Comparison of ENCODE assay signal across 24 cellular contexts in genomic region chr17:214881-215331, GRCh38. TPM values are rescaled to one million over a fixed set of nuclear protein-coding genes. Genes with fewer than 3 reads are reported as not detected.
A peak's percentile ranks its signal among the peaks of the same experiment; 100 is the strongest.
DNase-seq lines count a peak whose midpoint lies in the region; ATAC-seq, FAIRE-seq and TF ChIP-seq lines count a peak whose summit lies in the region.
"Had no signal": no experiment of that assay in that cellular context is flagged by ENCODE, and none has a peak within 500 bp of the region (broad histone marks: within the 10 kb centered on the region; RNA-seq: fewer than 3 reads in every experiment).

No MANE protein-coding gene starts in this region.

- DNase-seq in activated T-cell treated with anti-CD3 and anti-CD28 coated beads, Interleukin-2, amount 50 U/mL, for 24 hours: no peak
- no peak for DNase-seq in activated T-cell treated with anti-CD3 and anti-CD28 coated beads, Interleukin-2, amount 50 U/mL, for 4 hours
- DNase-seq in mucosa of descending colon (peak in 2 of 3 donors; percentile 71 to 84), upper lobe of left lung (peak in 1 of 2 donors; percentile 35), H9 (no peak), frontal cortex (ENCODE audit: low spot score in 2 of 2) (no peak)
- DNase-seq in activated CD8-positive, alpha-beta T cell treated with anti-CD3 and anti-CD28 coated beads, Interleukin-2, amount 10 ng/mL, durations not matched to agents 7 days and 5 days: no peak
- DNase-seq: activated CD4-positive, alpha-beta T cell treated with anti-CD3 and anti-CD28 coated beads, Interleukin-2, amount 10 ng/mL, durations not matched to agents 24 days and 14 days; activated naive CD4-positive, alpha-beta T cell treated with Interleukin-2 at 50 U/mL for 16 hours; foreskin keratinocyte; IMR-90; left ventricle myocardium superior; naive B cell; NCI-H1694 treated with DMSO at 0.1 percent for 48 hours; NK-92 treated with Interleukin-12 subunit alpha and Interleukin-12 subunit beta, amount 100 ng/mL, for 24 hours; stimulated activated CD4-positive, alpha-beta T cell treated with anti-CD3 and anti-CD28 coated beads, Interleukin-12 subunit alpha, Interleukin-12 subunit beta, amount 100 ng/mL, for 4 hours had no signal

- peak overlapping the region; percentile 42 for H3K4me3 Mint-ChIP-seq in activated T-cell treated with anti-CD3 and anti-CD28 coated beads, Interleukin-2, amount 50 U/mL, for 24 hours
- H3K4me3 Mint-ChIP-seq in activated T-cell treated with anti-CD3 and anti-CD28 coated beads, Interleukin-2, amount 50 U/mL, for 4 hours: no peak overlapping the region
- peak overlapping the region; percentile 71 for H3K4me3 Mint-ChIP-seq in dendritic cell treated with granulocyte-macrophage colony-stimulating factor and Interleukin-4, amounts not matched to agents 40 ng/mL and 50 ng/mL, for 4 days
- no peak overlapping the region for H3K4me3 Mint-ChIP-seq in H9
- H3K4me3 Mint-ChIP-seq in activated CD8-positive, alpha-beta T cell treated with anti-CD3 and anti-CD28 coated beads, Interleukin-2, amount 10 ng/mL, durations not matched to agents 7 days and 5 days: no peak overlapping the region
- H3K4me3 Mint-ChIP-seq: activated CD4-positive, alpha-beta T cell treated with anti-CD3 and anti-CD28 coated beads, Interleukin-2, amount 10 ng/mL, durations not matched to agents 24 days and 14 days had no signal

- no peaks in the 10 kb centered on the region for H3K79me1 ChIP-seq in H9 (ENCODE audit: insufficient read depth, low read depth, low read length, poor library complexity, severe bottlenecking)

- no peak overlapping the region for H3K23ac ChIP-seq in H9 (ENCODE audit: insufficient read length, low read depth, low read length)

- H3K27ac ChIP-seq in upper lobe of left lung (peak overlapping the region in 1 of 4 donors; percentile 67), H9 (ENCODE audit: insufficient read length, low read depth, low read length) (no peak overlapping the region)
- H3K27ac ChIP-seq: 22Rv1, BLaER1, foreskin keratinocyte, prostate gland had no signal

- H3K36me3 Mint-ChIP-seq in activated T-cell treated with anti-CD3 and anti-CD28 coated beads, Interleukin-2, amount 50 U/mL, for 24 hours (ENCODE audit: low read depth): no peaks in the 10 kb centered on the region
- H3K36me3 Mint-ChIP-seq in activated T-cell treated with anti-CD3 and anti-CD28 coated beads, Interleukin-2, amount 50 U/mL, for 4 hours (ENCODE audit: insufficient read depth): peaks cover 2% of the 10 kb centered on the region
- H3K36me3 Mint-ChIP-seq in dendritic cell treated with granulocyte-macrophage colony-stimulating factor and Interleukin-4, amounts not matched to agents 40 ng/mL and 50 ng/mL, for 4 days (ENCODE audit: low read depth): no peaks in the 10 kb centered on the region
- H3K36me3 Mint-ChIP-seq in H9 (ENCODE audit: insufficient read depth in 1 of 3, low read depth in 3 of 3): no peaks in the 10 kb centered on the region; a peak in 1 of 7 replicates
- no peaks in the 10 kb centered on the region for H3K36me3 Mint-ChIP-seq in activated CD8-positive, alpha-beta T cell treated with anti-CD3 and anti-CD28 coated beads, Interleukin-2, amount 10 ng/mL, durations not matched to agents 7 days and 5 days (ENCODE audit: low read depth)
- H3K36me3 Mint-ChIP-seq: naive B cell had no signal

- no peak overlapping the region for H4K91ac ChIP-seq in H9 (ENCODE audit: insufficient read length, low read depth, low read length)

- no peaks in the 10 kb centered on the region for H3K27me3 Mint-ChIP-seq in activated T-cell treated with anti-CD3 and anti-CD28 coated beads, Interleukin-2, amount 50 U/mL, for 24 hours
- no peaks in the 10 kb centered on the region for H3K27me3 Mint-ChIP-seq in activated T-cell treated with anti-CD3 and anti-CD28 coated beads, Interleukin-2, amount 50 U/mL, for 4 hours (ENCODE audit: low read depth)
- H3K27me3 Mint-ChIP-seq in dendritic cell treated with granulocyte-macrophage colony-stimulating factor and Interleukin-4, amounts not matched to agents 40 ng/mL and 50 ng/mL, for 4 days: peaks cover 4% of the 10 kb centered on the region
- peaks cover 2% of the 10 kb centered on the region; the same call in 1 of the 2 replicates for H3K27me3 Mint-ChIP-seq in H9 (ENCODE audit: low read depth)
- no peaks in the 10 kb centered on the region for H3K27me3 Mint-ChIP-seq in activated CD8-positive, alpha-beta T cell treated with anti-CD3 and anti-CD28 coated beads, Interleukin-2, amount 10 ng/mL, durations not matched to agents 7 days and 5 days (ENCODE audit: low read depth)
- H3K27me3 Mint-ChIP-seq: activated CD4-positive, alpha-beta T cell treated with anti-CD3 and anti-CD28 coated beads, Interleukin-2, amount 10 ng/mL, durations not matched to agents 24 days and 14 days; naive B cell had no signal

- H4K5ac ChIP-seq in H9 (ENCODE audit: insufficient read length, low read depth, low read length): no peak overlapping the region

- peak overlapping the region; percentile 50 for H3K27ac Mint-ChIP-seq in activated T-cell treated with anti-CD3 and anti-CD28 coated beads, Interleukin-2, amount 50 U/mL, for 24 hours
- H3K27ac Mint-ChIP-seq in dendritic cell treated with granulocyte-macrophage colony-stimulating factor and Interleukin-4, amounts not matched to agents 40 ng/mL and 50 ng/mL, for 4 days: peak overlapping the region; percentile 72
- no peak overlapping the region for H3K27ac Mint-ChIP-seq in H9
- no peak overlapping the region for H3K27ac Mint-ChIP-seq in activated CD8-positive, alpha-beta T cell treated with anti-CD3 and anti-CD28 coated beads, Interleukin-2, amount 10 ng/mL, durations not matched to agents 7 days and 5 days
- H3K27ac Mint-ChIP-seq: activated CD4-positive, alpha-beta T cell treated with anti-CD3 and anti-CD28 coated beads, Interleukin-2, amount 10 ng/mL, durations not matched to agents 24 days and 14 days had no signal

- H3K14ac ChIP-seq in H9 (ENCODE audit: insufficient read depth, low read length): no peak overlapping the region

- H2AK5ac ChIP-seq in H9 (ENCODE audit: insufficient read length, low read length): no peak overlapping the region

- H3K9ac ChIP-seq in H9 (ENCODE audit: extremely low read depth, insufficient read length, low read length): no peak overlapping the region
- H3K9ac ChIP-seq: BLaER1 had no signal

- no peaks in the 10 kb centered on the region for H3K9me3 ChIP-seq in mucosa of descending colon
- no peaks in the 10 kb centered on the region for H3K9me3 ChIP-seq in upper lobe of left lung
- H3K9me3 ChIP-seq in H9 (ENCODE audit: control insufficient read depth, low read depth, low read length): no peaks in the 10 kb centered on the region
- H3K9me3 ChIP-seq: BLaER1, prostate gland had no signal

- H4K20me1 ChIP-seq in H9 (ENCODE audit: control insufficient read depth, insufficient read depth, insufficient read length): no peaks in the 10 kb centered on the region

- no peak overlapping the region for H2BK15ac ChIP-seq in H9 (ENCODE audit: low read depth, low read length)

- no peak overlapping the region for H3K4ac ChIP-seq in H9 (ENCODE audit: low read depth, low read length)

- no peak overlapping the region for H2AFZ ChIP-seq in H9 (ENCODE audit: low read length)

- H3K79me2 ChIP-seq in H9 (ENCODE audit: insufficient read depth, low read length): no peaks in the 10 kb centered on the region

- no peaks in the 10 kb centered on the region for H3K27me3 ChIP-seq in upper lobe of left lung
- no peaks in the 10 kb centered on the region for H3K27me3 ChIP-seq in H9 (ENCODE audit: insufficient read depth, low read length)
- H3K27me3 ChIP-seq: BLaER1, foreskin keratinocyte had no signal

- H2BK20ac ChIP-seq in H9 (ENCODE audit: low read depth, low read length, poor library complexity, severe bottlenecking): no peak overlapping the region

- no peaks in the 10 kb centered on the region for H3K36me3 ChIP-seq in mucosa of descending colon (ENCODE audit: low read depth)
- H3K36me3 ChIP-seq in upper lobe of left lung: peaks cover 0 to 14% (median 0%) of the 10 kb centered on the region in 4 donors
- H3K36me3 ChIP-seq: prostate gland had no signal

- H3K18ac ChIP-seq in H9 (ENCODE audit: insufficient read length, low read depth, low read length): no peak overlapping the region

- no peak overlapping the region for H3K4me2 ChIP-seq in H9 (ENCODE audit: insufficient read depth, insufficient read length, low read length)
- H3K4me2 ChIP-seq: BLaER1 had no signal

- POLR2A ChIA-PET in activated CD8-positive, alpha-beta T cell treated with anti-CD3 and anti-CD28 coated beads, Interleukin-2, amount 10 ng/mL, durations not matched to agents 7 days and 5 days (lab: Charles Lee): no interaction called here

- H3K4me1 ChIP-seq in mucosa of descending colon (ENCODE audit: low read depth) (peaks cover 3% of the 10 kb centered on the region), upper lobe of left lung (peaks cover 0 to 6% (median 0%) of the 10 kb centered on the region in 4 donors), H9 (ENCODE audit: insufficient read depth, low read length) (no peaks in the 10 kb centered on the region)
- H3K4me1 ChIP-seq: BLaER1, foreskin keratinocyte, prostate gland had no signal

- H2BK12ac ChIP-seq in H9 (ENCODE audit: insufficient read length, low read depth, low read length): no peak overlapping the region

- no peaks in the 10 kb centered on the region for H3K9me3 Mint-ChIP-seq in activated T-cell treated with anti-CD3 and anti-CD28 coated beads, Interleukin-2, amount 50 U/mL, for 24 hours
- no peaks in the 10 kb centered on the region for H3K9me3 Mint-ChIP-seq in activated T-cell treated with anti-CD3 and anti-CD28 coated beads, Interleukin-2, amount 50 U/mL, for 4 hours
- no peaks in the 10 kb centered on the region for H3K9me3 Mint-ChIP-seq in dendritic cell treated with granulocyte-macrophage colony-stimulating factor and Interleukin-4, amounts not matched to agents 40 ng/mL and 50 ng/mL, for 4 days
- peaks cover 0 to 4% of the 10 kb centered on the region in 2 experiments; a peak in 1 of 5 replicates for H3K9me3 Mint-ChIP-seq in H9
- H3K9me3 Mint-ChIP-seq in activated CD8-positive, alpha-beta T cell treated with anti-CD3 and anti-CD28 coated beads, Interleukin-2, amount 10 ng/mL, durations not matched to agents 7 days and 5 days (ENCODE audit: insufficient read depth): no peaks in the 10 kb centered on the region
- H3K9me3 Mint-ChIP-seq: activated CD4-positive, alpha-beta T cell treated with anti-CD3 and anti-CD28 coated beads, Interleukin-2, amount 10 ng/mL, durations not matched to agents 24 days and 14 days had no signal

- TF ChIP-seq POLR2A in upper lobe of left lung (IDR thresholded peaks at IDR 0.05): no peak

- no peak for TF ChIP-seq EP300 in upper lobe of left lung (IDR thresholded peaks at IDR 0.05)

- ATAC-seq in activated T-cell treated with anti-CD3 and anti-CD28 coated beads, Interleukin-2, amount 50 U/mL, for 4 hours: no peak
- ATAC-seq in mucosa of descending colon (peak; percentile 93), upper lobe of left lung (ENCODE audit: low FRiP score in 2 of 2) (peak; percentile 17 to 31)
- no peak for ATAC-seq in activated CD8-positive, alpha-beta T cell treated with anti-CD3 and anti-CD28 coated beads, Interleukin-2, amount 10 ng/mL, durations not matched to agents 7 days and 5 days
- ATAC-seq: foreskin keratinocyte had no signal

- no peak overlapping the region for H2BK5ac ChIP-seq in H9 (ENCODE audit: insufficient read length, low read length)

- no peak overlapping the region for H4K8ac ChIP-seq in H9 (replicated peaks; ENCODE audit: insufficient read length, low read depth, low read length)

- no peak overlapping the region for H3K56ac ChIP-seq in H9 (ENCODE audit: insufficient read length, low read depth, low read length)

- peaks cover 5% of the 10 kb centered on the region for H3K4me1 Mint-ChIP-seq in activated T-cell treated with anti-CD3 and anti-CD28 coated beads, Interleukin-2, amount 50 U/mL, for 24 hours (ENCODE audit: low read depth)
- no peaks in the 10 kb centered on the region for H3K4me1 Mint-ChIP-seq in activated T-cell treated with anti-CD3 and anti-CD28 coated beads, Interleukin-2, amount 50 U/mL, for 4 hours (ENCODE audit: low read depth)
- peaks cover 27% of the 10 kb centered on the region for H3K4me1 Mint-ChIP-seq in dendritic cell treated with granulocyte-macrophage colony-stimulating factor and Interleukin-4, amounts not matched to agents 40 ng/mL and 50 ng/mL, for 4 days (ENCODE audit: low read depth)
- peaks cover 0 to 8% of the 10 kb centered on the region in 2 experiments; a peak in 3 of 4 replicates for H3K4me1 Mint-ChIP-seq in H9
- H3K4me1 Mint-ChIP-seq in activated CD8-positive, alpha-beta T cell treated with anti-CD3 and anti-CD28 coated beads, Interleukin-2, amount 10 ng/mL, durations not matched to agents 7 days and 5 days (ENCODE audit: low read depth): no peaks in the 10 kb centered on the region
- H3K4me1 Mint-ChIP-seq: activated CD4-positive, alpha-beta T cell treated with anti-CD3 and anti-CD28 coated beads, Interleukin-2, amount 10 ng/mL, durations not matched to agents 24 days and 14 days; naive B cell had no signal

- H3K23me2 ChIP-seq in H9 (ENCODE audit: insufficient read length, low read depth, low read length, poor library complexity, severe bottlenecking): no peaks in the 10 kb centered on the region

- intact Hi-C loops in dendritic cell treated with granulocyte-macrophage colony-stimulating factor and Interleukin-4, amounts not matched to agents 40 ng/mL and 50 ng/mL, for 4 days (cut with micrococcal nuclease): no loop called here
- intact Hi-C loops in mucosa of descending colon (cut with DNase I, micrococcal nuclease): no loop called here

- CTCF ChIA-PET in activated CD8-positive, alpha-beta T cell treated with anti-CD3 and anti-CD28 coated beads, Interleukin-2, amount 10 ng/mL, durations not matched to agents 7 days and 5 days (lab: Charles Lee): no interaction called here

- TF ChIP-seq CTCF in mucosa of descending colon (IDR thresholded peaks at IDR 0.05) (no peak), upper lobe of left lung (IDR thresholded peaks at IDR 0.05) (no peak), H9 (conservative IDR thresholded peaks at IDR 0.05) (no peak)

- H3K4me3 ChIP-seq in mucosa of descending colon: no peak overlapping the region
- peak overlapping the region in 1 of 4 donors; percentile 48 for H3K4me3 ChIP-seq in upper lobe of left lung
- H3K4me3 ChIP-seq: BLaER1, prostate gland had no signal

- H3T11ph ChIP-seq in H9 (ENCODE audit: low read length): no peak overlapping the region

- no peak overlapping the region for H2BK120ac ChIP-seq in H9 (ENCODE audit: low read depth, low read length, poor library complexity, severe bottlenecking)

- 82 to 92% methylated on average over 10 of the region's 10 CpGs for WGBS in upper lobe of left lung, 2 donors
- no CpG with 5 or more reads among the region's 10 CpGs for WGBS in H9 (ENCODE audit: extremely low coverage, insufficient read length, low lambda C conversion rate)

- FAIRE-seq in frontal cortex (lab: Jason Lieb, UNC): no peak
- FAIRE-seq: endothelial cell of umbilical vein, H54, TTC549 had no signal

RNA-seq across cellular contexts. Expression of gene DOC2B, which starts 33.5 kb away (rescaled TPM):
- total RNA-seq in activated T-cell treated with anti-CD3 and anti-CD28 coated beads, Interleukin-2, amount 50 U/mL, for 4 hours: under 1 TPM in 2 of 3 donors, not detected in 1; 0.13 to 0.30 TPM
- total RNA-seq in mucosa of descending colon (1 to 10 TPM; 3.2 to 6.7 (median 4.0) TPM), upper lobe of left lung (10 to 100 TPM in 1 of 6 donors, 1 to 10 TPM in 5; 1.0 to 10.2 (median 4.4) TPM), H9 (2021) (1.9 and 2.1 TPM in 2 replicates), frontal cortex (35.1 TPM)
- total RNA-seq in activated CD8-positive, alpha-beta T cell treated with anti-CD3 and anti-CD28 coated beads, Interleukin-2, amount 10 ng/mL, durations not matched to agents 7 days and 5 days: not detected
- total RNA-seq: foreskin keratinocyte, IMR-90, MCF 10A had no signal

Comparison
In these comparisons a context has a peak if more than half of its experiments do, and no peak if none do; other contexts are left out.
1. H3K4me3 Mint-ChIP-seq: peak in activated T-cell treated with anti-CD3 and anti-CD28 coated beads, Interleukin-2, amount 50 U/mL, for 24 hours (single experiment) and dendritic cell treated with granulocyte-macrophage colony-stimulating factor and Interleukin-4, amounts not matched to agents 40 ng/mL and 50 ng/mL, for 4 days (single experiment); none in activated T-cell treated with anti-CD3 and anti-CD28 coated beads, Interleukin-2, amount 50 U/mL, for 4 hours (single experiment), H9 (0 of 2) and activated CD8-positive, alpha-beta T cell treated with anti-CD3 and anti-CD28 coated beads, Interleukin-2, amount 10 ng/mL, durations not matched to agents 7 days and 5 days (single experiment).
2. DNase-seq: peak in mucosa of descending colon (2 of 3); none in activated T-cell treated with anti-CD3 and anti-CD28 coated beads, Interleukin-2, amount 50 U/mL, for 24 hours (single experiment), activated T-cell treated with anti-CD3 and anti-CD28 coated beads, Interleukin-2, amount 50 U/mL, for 4 hours (single experiment), H9 (single experiment), activated CD8-positive, alpha-beta T cell treated with anti-CD3 and anti-CD28 coated beads, Interleukin-2, amount 10 ng/mL, durations not matched to agents 7 days and 5 days (single experiment) and frontal cortex (0 of 2).
3. H3K27ac Mint-ChIP-seq: peak in activated T-cell treated with anti-CD3 and anti-CD28 coated beads, Interleukin-2, amount 50 U/mL, for 24 hours (single experiment) and dendritic cell treated with granulocyte-macrophage colony-stimulating factor and Interleukin-4, amounts not matched to agents 40 ng/mL and 50 ng/mL, for 4 days (single experiment); none in H9 (0 of 3) and activated CD8-positive, alpha-beta T cell treated with anti-CD3 and anti-CD28 coated beads, Interleukin-2, amount 10 ng/mL, durations not matched to agents 7 days and 5 days (single experiment).
4. ATAC-seq: peak in mucosa of descending colon (single experiment) and upper lobe of left lung (2 of 2); none in activated T-cell treated with anti-CD3 and anti-CD28 coated beads, Interleukin-2, amount 50 U/mL, for 4 hours (0 of 2) and activated CD8-positive, alpha-beta T cell treated with anti-CD3 and anti-CD28 coated beads, Interleukin-2, amount 10 ng/mL, durations not matched to agents 7 days and 5 days (single experiment).